In the genomic region with DNA sequence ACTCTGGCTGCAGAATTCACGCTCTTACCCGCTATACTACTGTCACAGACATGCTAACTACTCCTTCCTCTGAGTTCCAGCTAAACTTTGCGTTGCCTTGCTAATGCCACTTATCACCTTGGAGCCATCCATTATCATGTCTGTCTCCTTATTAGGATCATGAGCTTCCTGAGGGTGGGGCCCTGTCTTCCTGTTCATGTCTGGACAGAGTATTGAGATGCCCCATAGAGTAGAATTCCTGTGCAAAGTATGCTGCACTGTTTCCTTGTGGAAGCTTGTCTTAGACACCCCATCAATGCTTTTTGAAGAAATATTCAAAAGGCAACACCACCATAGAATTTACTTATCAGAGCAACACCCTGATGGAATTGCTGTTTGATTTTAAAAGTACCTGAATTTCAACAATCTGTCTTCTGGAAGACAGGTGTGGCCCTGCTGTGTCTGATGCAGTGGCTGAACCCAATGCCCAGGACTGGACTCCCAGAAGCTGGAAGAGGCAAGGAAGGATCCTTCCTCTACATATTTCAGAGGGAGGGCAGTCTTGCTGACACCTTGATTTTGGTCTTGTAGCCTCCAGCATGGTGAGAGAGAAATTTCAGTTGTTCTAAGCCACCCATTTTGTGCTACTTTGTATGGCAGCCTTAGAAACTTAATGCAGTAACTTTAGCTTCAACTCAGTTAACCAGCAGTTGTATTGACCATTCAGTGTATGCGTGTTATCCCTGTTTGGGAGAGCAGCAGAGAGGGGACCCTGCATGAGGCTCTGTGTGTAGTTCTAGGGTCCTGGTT, we compare ENCODE assay signal across 23 cellular contexts. TPM values are rescaled to one million over a fixed set of nuclear protein-coding genes. Genes with fewer than 3 reads are reported as not detected.
DNase-seq lines count a peak whose midpoint lies in the region; ATAC-seq, FAIRE-seq and TF ChIP-seq lines count a peak whose summit lies in the region.
"Had no signal": no experiment of that assay in that cellular context is flagged by ENCODE, and none has a peak within 500 bp of the region (broad histone marks: within the 10 kb centered on the region; RNA-seq: fewer than 3 reads in every experiment).

No MANE protein-coding gene starts in this region.

- no peaks in the 10 kb centered on the region for H3K9me3 Mint-ChIP-seq in type B pancreatic cell
- H3K9me3 Mint-ChIP-seq: activated naive CD4-positive, alpha-beta T cell treated with anti-CD3 and anti-CD28 coated beads, Interleukin-2, amount 50 U/mL, for 72 hours; effector memory CD8-positive, alpha-beta T cell; immature natural killer cell; neural progenitor cell; stimulated activated naive CD8-positive, alpha-beta T cell treated with anti-CD3 and anti-CD28 coated beads, Interleukin-15, amount 100 ng/mL, for 72 hours had no signal

- no peaks in the 10 kb centered on the region for H3K4me1 Mint-ChIP-seq in type B pancreatic cell (ENCODE audit: unreplicated experiment)

- ATAC-seq in PC-3 (peak; percentile 18), HG03432 (IDR thresholded peaks at IDR 0.05; ENCODE audit: unreplicated experiment) (no peak)
- ATAC-seq: activated CD8-positive, alpha-beta T cell treated with anti-CD3 and anti-CD28 coated beads, Interleukin-2, amount 10 ng/mL, durations not matched to agents 7 days and 5 days; effector memory CD8-positive, alpha-beta T cell; stimulated activated naive CD8-positive, alpha-beta T cell treated with anti-CD3 and anti-CD28 coated beads, Interleukin-15, amount 100 ng/mL, for 72 hours had no signal

- FAIRE-seq in GM12891 (lab: Jason Lieb, UNC): peak; percentile 16

- intact Hi-C loops in PC-3 (cut with micrococcal nuclease): no loop called here

- no peaks in the 10 kb centered on the region for H3K9me2 ChIP-seq in PC-3 (replicated peaks; ENCODE audit: low read length)

- no peaks in the 10 kb centered on the region for H3K9me3 ChIP-seq in PC-3 (ENCODE audit: low read length)
- H3K9me3 ChIP-seq: BE2C, heart right ventricle, prostate gland, transverse colon had no signal

- H3K4me3 Mint-ChIP-seq in type B pancreatic cell: no peak overlapping the region
- H3K4me3 Mint-ChIP-seq: activated CD8-positive, alpha-beta T cell treated with anti-CD3 and anti-CD28 coated beads, Interleukin-2, amount 10 ng/mL, durations not matched to agents 7 days and 5 days; effector memory CD8-positive, alpha-beta T cell; immature natural killer cell; neural progenitor cell; stimulated activated naive CD8-positive, alpha-beta T cell treated with anti-CD3 and anti-CD28 coated beads, Interleukin-15, amount 100 ng/mL, for 72 hours had no signal

- peaks cover 90% of the 10 kb centered on the region for H3K79me2 ChIP-seq in PC-3 (ENCODE audit: low read length)

- DNase-seq in GM12891 (ENCODE audit: insufficient read length, low spot score) (no peak), PC-3 (no peak), epithelial cell of esophagus (ENCODE audit: low read depth) (peak; percentile 54), type B pancreatic cell (ENCODE audit: extremely low spot score, unreplicated experiment) (no peak), NCI-H446 treated with DMSO at 0.1 percent for 48 hours (lab: John Stamatoyannopoulos, UW) (no peak), kidney tubule cell (ENCODE audit: low spot score) (no peak)
- DNase-seq: activated CD4-positive, CD25-positive, alpha-beta regulatory T cell treated with anti-CD3 and anti-CD28 coated beads, Interleukin-2, amount 50 U/mL, for 72 hours; activated CD8-positive, alpha-beta T cell treated with anti-CD3 and anti-CD28 coated beads, Interleukin-2, amount 10 ng/mL, durations not matched to agents 7 days and 5 days; activated T-cell treated with anti-CD3 and anti-CD28 coated beads, Interleukin-2, amount 50 U/mL, for 48 hours; BE2C; effector memory CD8-positive, alpha-beta T cell; heart right ventricle; immature natural killer cell; KG1; NCI-H187 treated with DMSO at 0.1 percent for 48 hours; stimulated activated CD4-positive, alpha-beta T cell treated with anti-CD3 and anti-CD28 coated beads, Interleukin-4, amount 100 ng/mL, for 4 hours; stimulated activated naive CD8-positive, alpha-beta T cell treated with anti-CD3 and anti-CD28 coated beads, Interleukin-15, amount 100 ng/mL, for 72 hours; transverse colon had no signal

- TF ChIP-seq POLR2A in GM12891 (IDR thresholded peaks at IDR 0.05; ENCODE audit: low read depth, low read length): no peak

- no peaks in the 10 kb centered on the region for H3F3A ChIP-seq in PC-3 (ENCODE audit: low read length, unreplicated experiment)

- H3K4me1 ChIP-seq in PC-3 (ENCODE audit: insufficient read depth, low read length): peaks cover 64% of the 10 kb centered on the region
- H3K4me1 ChIP-seq: BE2C, neural progenitor cell, prostate gland had no signal

- peaks cover 20% of the 10 kb centered on the region for H3K27me3 Mint-ChIP-seq in type B pancreatic cell

- CTCF ChIA-PET in PC-3 (lab: Charles Lee): interaction anchor here (0.5 kb wide), 1 partner anchor 73 kb away, joined by 3 read pairs; no protein-coding TSS in a partner anchor

- H3K27me3 ChIP-seq in PC-3 (ENCODE audit: low read length): no peaks in the 10 kb centered on the region

- POLR2A ChIA-PET in PC-3 (lab: Charles Lee; ENCODE audit: unreplicated experiment): interaction anchor here (0.7 kb wide), 2 partner anchors 142 to 289 kb away, joined by 3 read pairs; no protein-coding TSS in a partner anchor

- peaks cover 12% of the 10 kb centered on the region; the same call in 1 of the 2 replicates for H3K36me3 ChIP-seq in PC-3 (ENCODE audit: low read depth, low read length)
- H3K36me3 ChIP-seq: BE2C, heart right ventricle, neural progenitor cell, prostate gland, transverse colon had no signal

- no peaks in the 10 kb centered on the region for H3K36me3 Mint-ChIP-seq in type B pancreatic cell
- H3K36me3 Mint-ChIP-seq: activated naive CD4-positive, alpha-beta T cell treated with anti-CD3 and anti-CD28 coated beads, Interleukin-2, amount 50 U/mL, for 72 hours; immature natural killer cell; neural progenitor cell had no signal

- no peak overlapping the region for H2AFZ ChIP-seq in PC-3 (ENCODE audit: low read length)
- H2AFZ ChIP-seq: neural progenitor cell had no signal

- H3K9ac ChIP-seq in PC-3 (ENCODE audit: low read length): peak overlapping the region; percentile 69
- H3K9ac ChIP-seq: neural progenitor cell had no signal

- peaks cover 3% of the 10 kb centered on the region; the same call in 1 of the 2 replicates for H4K20me1 ChIP-seq in PC-3 (ENCODE audit: low read length)

- peak overlapping the region; percentile 89 for H3K4me2 ChIP-seq in PC-3 (ENCODE audit: low read length)
- H3K4me2 ChIP-seq: neural progenitor cell had no signal

- BruUV-seq in PC-3 (replicated peaks; lab: Mats Ljungman, UMichigan): no TSS peak

- H3K4me3 ChIP-seq in PC-3 (ENCODE audit: low read length) (peak overlapping the region; percentile 31), epithelial cell of esophagus (ENCODE audit: low read length) (no peak overlapping the region)
- H3K4me3 ChIP-seq: heart right ventricle, neural progenitor cell, prostate gland, transverse colon had no signal

- H3K27ac Mint-ChIP-seq in type B pancreatic cell: peak overlapping the region; percentile 21
- H3K27ac Mint-ChIP-seq: activated CD8-positive, alpha-beta T cell treated with anti-CD3 and anti-CD28 coated beads, Interleukin-2, amount 10 ng/mL, durations not matched to agents 7 days and 5 days; activated naive CD4-positive, alpha-beta T cell treated with anti-CD3 and anti-CD28 coated beads, Interleukin-2, amount 50 U/mL, for 72 hours; effector memory CD8-positive, alpha-beta T cell; immature natural killer cell; neural progenitor cell; stimulated activated naive CD8-positive, alpha-beta T cell treated with anti-CD3 and anti-CD28 coated beads, Interleukin-15, amount 100 ng/mL, for 72 hours had no signal

- TF ChIP-seq CTCF in PC-3 (conservative IDR thresholded peaks at IDR 0.05; ENCODE audit: low read depth, low read length): no peak
- no peak for TF ChIP-seq CTCF in epithelial cell of esophagus (IDR thresholded peaks at IDR 0.05; ENCODE audit: insufficient read depth, low read depth, low read length, missing control alignments)
- TF ChIP-seq CTCF in type B pancreatic cell (conservative IDR thresholded peaks at IDR 0.05): no peak

- peak overlapping the region; percentile 98 for H3K27ac ChIP-seq in PC-3 (ENCODE audit: low read length)
- H3K27ac ChIP-seq: heart right ventricle, neural progenitor cell, prostate gland, transverse colon had no signal

TF ChIP-seq in GM12891, 5 proteins besides CTCF, POLR2A, EP300 and RAD21:
- TF ChIP-seq PAX5 (IDR thresholded peaks at IDR 0.05; ENCODE audit: insufficient read depth, low read length, severe bottlenecking) (no peak), TAF1 (IDR thresholded peaks at IDR 0.05; ENCODE audit: low read depth, low read length) (no peak), SPI1 (IDR thresholded peaks at IDR 0.05; ENCODE audit: low read depth, low read length) (no peak), POLR2AphosphoS5 (IDR thresholded peaks at IDR 0.05; ENCODE audit: low read depth, low read length) (no peak), POU2F2 (IDR thresholded peaks at IDR 0.05; ENCODE audit: low read depth, low read length) (no peak)

RNA-seq across cellular contexts. Expression of a gene that starts 5.6 kb away (rescaled TPM):
- polyA plus RNA-seq in GM12891 (2012; ENCODE audit: low read depth, missing spikeins): 0.86 TPM
- total RNA-seq in PC-3 (2014; rRNA removed): 217 and 224 TPM in 2 replicates
- total RNA-seq in type B pancreatic cell (ENCODE audit: low replicate concordance): 9.4 and 15.3 TPM in 2 replicates
- polyA plus RNA-seq: immature natural killer cell had no signal

RNA-seq across cellular contexts. Expression of a gene that starts 32.1 kb away (rescaled TPM):
- 0.85 TPM for polyA plus RNA-seq in GM12891 (2012; ENCODE audit: low read depth, missing spikeins)
- total RNA-seq in PC-3 (2014; rRNA removed): 31.0 and 31.4 TPM in 2 replicates
- 2.4 and 3.5 TPM in 2 replicates for total RNA-seq in type B pancreatic cell (ENCODE audit: low replicate concordance)
- total RNA-seq: activated CD8-positive, alpha-beta T cell treated with anti-CD3 and anti-CD28 coated beads, Interleukin-2, amount 10 ng/mL, durations not matched to agents 7 days and 5 days; activated naive CD4-positive, alpha-beta T cell treated with anti-CD3 and anti-CD28 coated beads, Interleukin-2, amount 50 U/mL, for 72 hours; G401 had no signal

Comparison
In these comparisons a context has a peak if more than half of its experiments do, and no peak if none do; other contexts are left out.
1. RNA of a gene that starts 5.6 kb away (total RNA-seq): 217 to 224 TPM in PC-3; 9.4 to 15.3 TPM in type B pancreatic cell; every median in the first group is over 10 times any median in the second.